Comparison of ENCODE assay signal across 10 cellular contexts in the genomic region with DNA sequence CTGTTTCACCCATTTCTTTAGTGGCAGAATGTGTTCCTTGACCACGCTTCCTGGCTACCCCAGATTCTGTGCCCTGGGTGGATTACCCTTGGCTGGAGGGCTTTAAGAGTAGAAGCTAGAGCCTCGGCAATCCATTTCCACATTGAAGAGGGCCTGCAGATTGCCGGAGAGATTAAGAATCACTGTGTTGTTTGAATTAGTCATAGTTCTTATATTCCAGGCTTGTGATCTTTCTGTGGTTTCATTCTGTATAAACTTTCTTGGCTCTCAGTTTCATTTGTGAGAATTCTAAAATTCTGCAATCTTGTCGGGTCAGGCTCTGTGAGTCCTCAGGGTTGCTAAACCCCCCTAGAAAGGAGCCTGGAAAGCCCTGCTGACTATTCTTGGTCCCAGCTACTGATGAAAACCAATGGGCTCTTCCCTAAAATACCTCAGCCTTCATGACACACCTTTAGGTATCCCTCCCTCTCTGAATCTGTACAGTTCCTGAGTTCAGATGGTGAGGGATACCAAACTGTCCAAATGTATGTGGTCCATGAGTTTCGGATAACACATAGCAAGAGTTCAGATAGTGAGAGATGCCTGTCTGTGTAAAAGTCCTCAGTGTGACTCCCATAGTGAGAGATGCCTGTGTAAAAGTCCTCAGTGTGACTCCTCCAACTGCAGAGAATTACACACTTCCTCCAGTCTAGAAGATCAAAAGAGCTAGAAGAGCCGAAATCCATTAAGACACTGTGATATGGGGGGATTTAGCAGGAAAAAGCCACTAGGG. TPM values are rescaled to one million over a fixed set of nuclear protein-coding genes. Genes with fewer than 3 reads are reported as not detected.
DNase-seq lines count a peak whose midpoint lies in the region; ATAC-seq and TF ChIP-seq lines count a peak whose summit lies in the region.
"Had no signal": no experiment of that assay in that cellular context is flagged by ENCODE, and none has a peak within 500 bp of the region (broad histone marks: within the 10 kb centered on the region; RNA-seq: fewer than 3 reads in every experiment).

No MANE protein-coding gene starts in this region.

- peaks cover 33% of the 10 kb centered on the region for H3F3A ChIP-seq in smooth muscle cell (ENCODE audit: low read depth)

- H3K4me3 ChIP-seq in smooth muscle cell: no peak overlapping the region

- in situ Hi-C loops in GM13977 (cut with MboI; ENCODE audit: low pct_unique_long_range_greater_than_20kb, low sequenced_read_pairs, unreplicated experiment): no loop called here

- no peak for TF ChIP-seq CTCF in smooth muscle cell (IDR thresholded peaks at IDR 0.05; ENCODE audit: borderline replicate concordance, insufficient read depth, poor library complexity, severe bottlenecking)
- no peak for TF ChIP-seq CTCF in GM13977 (IDR thresholded peaks at IDR 0.05; ENCODE audit: extremely low read depth, insufficient read depth, missing control alignments)

- H3K4me1 ChIP-seq in smooth muscle cell (ENCODE audit: low read depth): no peaks in the 10 kb centered on the region

- no peak overlapping the region for H3K9ac ChIP-seq in smooth muscle cell (ENCODE audit: low read depth)

- DNase-seq in GM04504 (ENCODE audit: low read depth) (peak; percentile 36), dedifferentiated amniotic fluid mesenchymal stem cell (ENCODE audit: extremely low spot score) (peak; percentile 72), smooth muscle cell (lab: John Stamatoyannopoulos, UW; ENCODE audit: unreplicated experiment) (no peak), GM13977 (ENCODE audit: low spot score) (no peak), sciatic nerve (ENCODE audit: low spot score) (no peak)
- DNase-seq: GOT3, NCI-H2227 treated with DMSO at 0.1 percent for 48 hours, occipital lobe had no signal

- peak overlapping the region; percentile 77 for H3K4me2 ChIP-seq in smooth muscle cell

- H3K9me3 ChIP-seq in smooth muscle cell (replicated peaks; ENCODE audit: low read depth): no peaks in the 10 kb centered on the region

- ATAC-seq in SK-N-SH treated with all-trans-retinoic acid at 6 μM for 48 hours (peak; percentile 53), HG02884 (IDR thresholded peaks at IDR 0.05; ENCODE audit: unreplicated experiment) (no peak), sciatic nerve (no peak)

- H3K27me3 ChIP-seq in smooth muscle cell (ENCODE audit: low read depth): no peaks in the 10 kb centered on the region

- intact Hi-C loops in sciatic nerve (cut with DNase I): no loop called here

- no peaks in the 10 kb centered on the region for H3K79me2 ChIP-seq in smooth muscle cell (ENCODE audit: low read depth)

- no peak overlapping the region for H2AFZ ChIP-seq in smooth muscle cell (ENCODE audit: low read depth)

- peak overlapping the region; percentile 66 for H3K27ac ChIP-seq in smooth muscle cell (ENCODE audit: low read depth)

- no peaks in the 10 kb centered on the region for H3K36me3 ChIP-seq in smooth muscle cell (ENCODE audit: low read depth)

- H4K20me1 ChIP-seq in smooth muscle cell (ENCODE audit: low read depth): no peaks in the 10 kb centered on the region

- 29% methylated on average over 6 of the region's 6 CpGs for WGBS in smooth muscle cell (ENCODE audit: low lambda C conversion rate)

TF ChIP-seq in SK-N-SH treated with all-trans-retinoic acid at 6 μM for 48 hours, 23 proteins besides CTCF, POLR2A, EP300 and RAD21:
- TF ChIP-seq, protein P1, sequence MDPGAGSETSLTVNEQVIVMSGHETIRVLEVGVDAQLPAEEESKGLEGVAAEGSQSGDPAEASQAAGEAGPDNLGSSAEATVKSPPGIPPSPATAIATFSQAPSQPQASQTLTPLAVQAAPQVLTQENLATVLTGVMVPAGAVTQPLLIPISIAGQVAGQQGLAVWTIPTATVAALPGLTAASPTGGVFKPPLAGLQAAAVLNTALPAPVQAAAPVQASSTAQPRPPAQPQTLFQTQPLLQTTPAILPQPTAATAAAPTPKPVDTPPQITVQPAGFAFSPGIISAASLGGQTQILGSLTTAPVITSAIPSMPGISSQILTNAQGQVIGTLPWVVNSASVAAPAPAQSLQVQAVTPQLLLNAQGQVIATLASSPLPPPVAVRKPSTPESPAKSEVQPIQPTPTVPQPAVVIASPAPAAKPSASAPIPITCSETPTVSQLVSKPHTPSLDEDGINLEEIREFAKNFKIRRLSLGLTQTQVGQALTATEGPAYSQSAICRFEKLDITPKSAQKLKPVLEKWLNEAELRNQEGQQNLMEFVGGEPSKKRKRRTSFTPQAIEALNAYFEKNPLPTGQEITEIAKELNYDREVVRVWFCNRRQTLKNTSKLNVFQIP (CRISPR knock-in tag; IDR thresholded peaks at IDR 0.05; ENCODE audit: borderline replicate concordance, low read depth): no peak
- TF ChIP-seq ZNF70 (CRISPR knock-in tag; IDR thresholded peaks at IDR 0.05) (no peak), ZNF8 (CRISPR knock-in tag; IDR thresholded peaks at IDR 0.05) (no peak), PPARA (CRISPR knock-in tag; IDR thresholded peaks at IDR 0.05; ENCODE audit: borderline replicate concordance) (no peak), ISL1 (CRISPR knock-in tag; IDR thresholded peaks at IDR 0.05) (no peak), OSR1 (CRISPR knock-in tag; IDR thresholded peaks at IDR 0.05) (no peak)
- TF ChIP-seq, protein P2, sequence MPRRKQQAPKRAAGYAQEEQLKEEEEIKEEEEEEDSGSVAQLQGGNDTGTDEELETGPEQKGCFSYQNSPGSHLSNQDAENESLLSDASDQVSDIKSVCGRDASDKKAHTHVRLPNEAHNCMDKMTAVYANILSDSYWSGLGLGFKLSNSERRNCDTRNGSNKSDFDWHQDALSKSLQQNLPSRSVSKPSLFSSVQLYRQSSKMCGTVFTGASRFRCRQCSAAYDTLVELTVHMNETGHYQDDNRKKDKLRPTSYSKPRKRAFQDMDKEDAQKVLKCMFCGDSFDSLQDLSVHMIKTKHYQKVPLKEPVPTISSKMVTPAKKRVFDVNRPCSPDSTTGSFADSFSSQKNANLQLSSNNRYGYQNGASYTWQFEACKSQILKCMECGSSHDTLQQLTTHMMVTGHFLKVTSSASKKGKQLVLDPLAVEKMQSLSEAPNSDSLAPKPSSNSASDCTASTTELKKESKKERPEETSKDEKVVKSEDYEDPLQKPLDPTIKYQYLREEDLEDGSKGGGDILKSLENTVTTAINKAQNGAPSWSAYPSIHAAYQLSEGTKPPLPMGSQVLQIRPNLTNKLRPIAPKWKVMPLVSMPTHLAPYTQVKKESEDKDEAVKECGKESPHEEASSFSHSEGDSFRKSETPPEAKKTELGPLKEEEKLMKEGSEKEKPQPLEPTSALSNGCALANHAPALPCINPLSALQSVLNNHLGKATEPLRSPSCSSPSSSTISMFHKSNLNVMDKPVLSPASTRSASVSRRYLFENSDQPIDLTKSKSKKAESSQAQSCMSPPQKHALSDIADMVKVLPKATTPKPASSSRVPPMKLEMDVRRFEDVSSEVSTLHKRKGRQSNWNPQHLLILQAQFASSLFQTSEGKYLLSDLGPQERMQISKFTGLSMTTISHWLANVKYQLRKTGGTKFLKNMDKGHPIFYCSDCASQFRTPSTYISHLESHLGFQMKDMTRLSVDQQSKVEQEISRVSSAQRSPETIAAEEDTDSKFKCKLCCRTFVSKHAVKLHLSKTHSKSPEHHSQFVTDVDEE (CRISPR knock-in tag; IDR thresholded peaks at IDR 0.05): no peak
TF ChIP-seq in SK-N-SH treated with all-trans-retinoic acid at 6 μM for 48 hours: peak in this region for 0.

RNA-seq across cellular contexts. Expression of a gene that starts 4.3 kb away (rescaled TPM):
- total RNA-seq in smooth muscle cell (25.9 and 30.3 TPM in 2 replicates), sciatic nerve (55.2 TPM)
- 21.0 and 22.9 TPM in 2 replicates for polyA plus RNA-seq in smooth muscle cell

RNA-seq across cellular contexts. Expression of a gene that starts 56.0 kb away (rescaled TPM):
- total RNA-seq in smooth muscle cell: 4.9 and 8.5 TPM in 2 replicates
- polyA plus RNA-seq in smooth muscle cell: 3.5 and 4.5 TPM in 2 replicates
- 18.9 TPM for total RNA-seq in sciatic nerve

RNA-seq across cellular contexts. Expression of a gene that starts 56.2 kb away (rescaled TPM):
- 13.8 and 19.7 TPM in 2 replicates for total RNA-seq in smooth muscle cell
- 10.1 and 13.2 TPM in 2 replicates for polyA plus RNA-seq in smooth muscle cell
- 83.6 TPM for total RNA-seq in sciatic nerve

Comparison
In these comparisons a context has a peak if more than half of its experiments do, and no peak if none do; other contexts are left out.
1. DNase-seq: peak in GM04504 (single experiment) and dedifferentiated amniotic fluid mesenchymal stem cell (single experiment); none in smooth muscle cell (single experiment), GM13977 (single experiment) and sciatic nerve (single experiment).